Comparison of ENCODE assay signal across 25 cellular contexts in genomic region chr13:19052180-19052579, GRCh38.
"Had no signal": no experiment of that assay in that cellular context is flagged by ENCODE, and none has a peak within 500 bp of the region (broad histone marks: within the 10 kb centered on the region; RNA-seq: fewer than 3 reads in every experiment).

No MANE protein-coding gene starts in this region.

- ATAC-seq: left lobe of liver; mucosa of descending colon; natural killer cell treated with Interleukin-12 subunit alpha and Interleukin-12 subunit beta and Interleukin-15 and Interleukin-18, amount 100 ng/mL, for 72 hours; sciatic nerve; stimulated activated naive CD8-positive, alpha-beta T cell treated with anti-CD3 and anti-CD28 coated beads, Interleukin-15, amount 100 ng/mL, for 72 hours had no signal

- H2AFZ ChIP-seq: parathyroid adenoma had no signal

- H3K27me3 ChIP-seq: esophagus squamous epithelium, suprapubic skin, transverse colon, vagina had no signal

- DNase-seq: dermis blood vessel endothelial cell; effector memory CD4-positive, alpha-beta T cell; erythroblast; esophagus squamous epithelium; hypothalamus; kidney; mesenchymal stem cell; mucosa of descending colon; naive B cell; stimulated activated CD4-positive, alpha-beta T cell treated with anti-CD3 and anti-CD28 coated beads, Interleukin-12 subunit alpha, Interleukin-12 subunit beta, amount 100 ng/mL, for 4 hours; stimulated activated CD4-positive, alpha-beta T cell treated with anti-CD3 and anti-CD28 coated beads, Interleukin-1b, Interleukin-23, amount 100 ng/mL, for 48 hours; stimulated activated CD4-positive, alpha-beta T cell treated with anti-CD3 and anti-CD28 coated beads, Interleukin-4, amount 100 ng/mL, for 1 hour; stimulated activated CD8-positive, alpha-beta memory T cell treated with anti-CD3 and anti-CD28 coated beads, Interleukin-4, amount 100 ng/mL, for 48 hours; stimulated activated naive CD4-positive, alpha-beta T cell; stimulated activated naive CD8-positive, alpha-beta T cell treated with anti-CD3 and anti-CD28 coated beads, Interleukin-15, amount 100 ng/mL, for 72 hours; transverse colon had no signal

- H3K79me2 ChIP-seq: parathyroid adenoma had no signal

- H3K4me1 ChIP-seq: esophagus squamous epithelium, parathyroid adenoma, suprapubic skin, transverse colon, vagina had no signal

- H3K9me3 ChIP-seq: suprapubic skin, vagina had no signal

- H3K9ac ChIP-seq: parathyroid adenoma had no signal

- H3K4me3 ChIP-seq: coronary artery, esophagus squamous epithelium, mucosa of descending colon, smooth muscle cell, suprapubic skin, transverse colon, vagina had no signal

- FAIRE-seq: frontal cortex, kidney had no signal

- H3K4me2 ChIP-seq: smooth muscle cell had no signal

- H3K27ac ChIP-seq: coronary artery, esophagus squamous epithelium, parathyroid adenoma, suprapubic skin, transverse colon, vagina had no signal

- H3K36me3 ChIP-seq: esophagus squamous epithelium, suprapubic skin, transverse colon, vagina had no signal
